In the genomic region with DNA sequence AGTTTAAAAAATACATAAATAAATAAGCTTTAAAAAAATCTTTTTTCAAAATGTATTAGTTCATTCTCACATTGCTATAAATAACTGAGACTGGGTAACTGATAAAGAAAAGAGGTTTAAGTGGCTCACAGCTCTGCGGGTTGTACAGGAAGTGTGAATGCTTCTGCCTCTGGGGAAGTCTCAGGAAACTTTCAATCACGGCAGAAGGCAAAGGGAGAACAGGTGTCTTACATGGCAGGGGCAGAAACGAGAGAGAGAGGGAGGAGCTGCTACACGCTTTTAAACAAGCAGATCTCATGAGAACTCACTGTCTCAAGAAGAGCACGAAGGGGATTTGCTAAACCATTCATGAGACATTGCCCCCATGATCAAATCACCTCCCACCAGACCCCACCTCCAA, we compare ENCODE assay signal across 9 cellular contexts.
DNase-seq lines count a peak whose midpoint lies in the region; ATAC-seq and TF ChIP-seq lines count a peak whose summit lies in the region.
"Had no signal": no experiment of that assay in that cellular context is flagged by ENCODE, and none has a peak within 500 bp of the region (broad histone marks: within the 10 kb centered on the region; RNA-seq: fewer than 3 reads in every experiment).

No MANE protein-coding gene starts in this region.

- peaks cover 48% of the 10 kb centered on the region for H3K36me3 Mint-ChIP-seq in neural crest cell (ENCODE audit: low read depth)

- peaks cover 43% of the 10 kb centered on the region for H3K9me3 Mint-ChIP-seq in neural crest cell

- no peak for TF ChIP-seq CTCF in neural crest cell (conservative IDR thresholded peaks at IDR 0.05)

- peak; percentile 2 for DNase-seq in activated T-cell treated with anti-CD3 and anti-CD28 coated beads for 24 hours (ENCODE audit: low read depth)
- DNase-seq in activated T-cell treated with anti-CD3 and anti-CD28 coated beads, Interleukin-2, amount 50 U/mL, for 1 hour = no peak
- no peak for DNase-seq in neural crest cell (ENCODE audit: low read depth, low spot score)
- DNase-seq in midbrain (lab: John Stamatoyannopoulos, UW) = no peak
- DNase-seq in AG08396 (ENCODE audit: low spot score) = no peak
- no peak for DNase-seq in NCI-H146 treated with DMSO at 0.1 percent for 48 hours (lab: John Stamatoyannopoulos, UW; ENCODE audit: unreplicated experiment)
- DNase-seq: SHP77 treated with DMSO at 0.1 percent for 48 hours had no signal

- H3K4me3 Mint-ChIP-seq in neural crest cell = no peak overlapping the region

- H3K27me3 Mint-ChIP-seq in neural crest cell (ENCODE audit: low read depth) = no peaks in the 10 kb centered on the region

- ATAC-seq in GM21786 (IDR thresholded peaks at IDR 0.05; ENCODE audit: unreplicated experiment) (peak; percentile 96), HG03565 (IDR thresholded peaks at IDR 0.05; ENCODE audit: unreplicated experiment) (peak; percentile 92)

- peaks cover 11% of the 10 kb centered on the region for H3K4me1 Mint-ChIP-seq in neural crest cell

- peak overlapping the region; percentile 35 for H3K27ac Mint-ChIP-seq in neural crest cell (ENCODE audit: unreplicated experiment)
